ENCODE assay signal across 8 cellular contexts in the genomic region with DNA sequence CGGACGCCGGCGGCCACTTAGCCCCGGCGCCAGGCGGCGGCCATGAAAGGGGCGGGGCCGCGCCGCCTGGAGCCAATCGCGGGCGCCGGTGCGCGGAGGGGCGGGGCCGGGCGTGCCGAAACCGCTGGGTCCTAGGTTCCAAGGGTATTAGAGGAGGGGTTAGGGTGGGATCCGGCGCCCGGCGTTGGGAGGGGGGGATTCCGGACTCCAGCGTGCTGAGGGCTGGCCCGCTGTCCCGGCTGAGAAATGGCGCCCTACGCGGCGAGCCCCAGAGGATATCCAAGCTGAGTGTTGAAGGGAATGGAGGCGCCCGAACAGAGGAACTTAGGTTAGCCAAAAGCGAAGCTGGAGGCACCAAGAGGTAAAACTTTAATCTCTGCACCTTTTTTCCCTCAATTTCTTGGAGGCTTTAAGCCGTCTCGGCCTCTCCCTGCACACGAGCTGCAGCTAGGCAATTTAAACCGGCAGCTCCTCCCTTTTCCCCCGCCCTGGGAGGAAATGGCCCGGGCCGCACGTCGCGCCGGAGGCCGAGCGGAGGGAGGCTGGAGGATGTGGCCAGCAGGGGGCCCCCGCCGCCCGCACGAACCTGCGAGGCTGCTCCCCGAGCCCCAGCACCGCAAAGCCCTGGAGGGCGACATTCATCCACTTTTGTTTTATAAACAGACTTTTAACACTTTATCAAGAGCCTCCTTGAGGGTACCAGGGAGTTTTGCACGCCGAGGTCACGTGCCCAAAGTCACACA. TPM values are rescaled to one million over a fixed set of nuclear protein-coding genes. Genes with fewer than 3 reads are reported as not detected.
DNase-seq lines count a peak whose midpoint lies in the region; ATAC-seq and TF ChIP-seq lines count a peak whose summit lies in the region.

A gene with protein sequence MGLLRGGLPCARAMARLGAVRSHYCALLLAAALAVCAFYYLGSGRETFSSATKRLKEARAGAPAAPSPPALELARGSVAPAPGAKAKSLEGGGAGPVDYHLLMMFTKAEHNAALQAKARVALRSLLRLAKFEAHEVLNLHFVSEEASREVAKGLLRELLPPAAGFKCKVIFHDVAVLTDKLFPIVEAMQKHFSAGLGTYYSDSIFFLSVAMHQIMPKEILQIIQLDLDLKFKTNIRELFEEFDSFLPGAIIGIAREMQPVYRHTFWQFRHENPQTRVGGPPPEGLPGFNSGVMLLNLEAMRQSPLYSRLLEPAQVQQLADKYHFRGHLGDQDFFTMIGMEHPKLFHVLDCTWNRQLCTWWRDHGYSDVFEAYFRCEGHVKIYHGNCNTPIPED (minus strand): TSS at position 44 of the 743 bp plus-strand sequence. CDS start 101 bp downstream, outside the sequence.

- intact Hi-C loops in activated B cell treated with CpG ODN at 0.5 μM for 24 hours (cut with micrococcal nuclease) = loop anchor here (1.0 to 5.0 kb wide), 8 partner anchors 171 to 784 kb away; a partner anchor contains a TSS

- ATAC-seq in GM18909 (IDR thresholded peaks at IDR 0.05; ENCODE audit: poor library complexity, unreplicated experiment) (peak; percentile 82), HG03175 (IDR thresholded peaks at IDR 0.05; ENCODE audit: unreplicated experiment) (peak; percentile 82), activated B cell treated with CpG ODN at 0.5 μM for 24 hours (ENCODE audit: low read depth) (peak; percentile 87)

- peak; percentile 78 for TF ChIP-seq CTCF in AG09319 (IDR thresholded peaks at IDR 0.05; ENCODE audit: low read depth, low read length)
- TF ChIP-seq CTCF in activated B cell treated with CpG ODN at 0.5 μM for 24 hours (IDR thresholded peaks at IDR 0.05) = peak; percentile 77

- DNase-seq in AG09319 (ENCODE audit: extremely low read depth, low read depth) = peak; percentile 57
- peak; percentile 95 for DNase-seq in NCI-H2227 (lab: John Stamatoyannopoulos, UW; ENCODE audit: unreplicated experiment)
- DNase-seq in activated B cell treated with CpG ODN at 0.5 μM for 24 hours = peak; percentile 84
- peak in 59 of 61 donors; percentile 49 to 92 (median 82) for DNase-seq in caudate nucleus (lab: John Stamatoyannopoulos, UW)
- DNase-seq in iris pigment epithelial cell (ENCODE audit: low read depth) = peak; percentile 87
- peak; percentile 80 to 88 for DNase-seq in stimulated activated CD4-positive, alpha-beta T cell treated with anti-CD3 and anti-CD28 coated beads, Interleukin-12 subunit alpha, Interleukin-12 subunit beta, amount 100 ng/mL, for 24 hours (ENCODE audit: low read depth in 2 of 2)

- peaks cover 2% of the 10 kb centered on the region for H3K36me3 Mint-ChIP-seq in activated B cell treated with CpG ODN at 0.5 μM for 24 hours (ENCODE audit: low read depth)

- POLR2A ChIA-PET in activated B cell treated with CpG ODN at 0.5 μM for 24 hours (lab: Charles Lee) = interaction anchor here (0.5 to 3.7 kb wide), 18 partner anchors 9 to 1259 kb away, joined by 3 to 29 read pairs (median 4); a partner anchor contains a TSS

- H3K27ac ChIP-seq in caudate nucleus (ENCODE audit: low read depth, low read length) = peak within 1 kb of the TSS; percentile 74

- H3K9me3 Mint-ChIP-seq in activated B cell treated with CpG ODN at 0.5 μM for 24 hours = no peaks in the 10 kb centered on the region

- H3K4me3 Mint-ChIP-seq in activated B cell treated with CpG ODN at 0.5 μM for 24 hours = peak within 1 kb of the TSS; percentile 87

- CTCF ChIA-PET in activated B cell treated with CpG ODN at 0.5 μM for 24 hours (lab: Charles Lee) = interaction anchor here (0.6 to 3.4 kb wide), 42 partner anchors 9 to 600 kb away, joined by 3 to 70 read pairs (median 4); a partner anchor contains a TSS

- peaks cover 20% of the 10 kb centered on the region for H3K4me1 Mint-ChIP-seq in activated B cell treated with CpG ODN at 0.5 μM for 24 hours

- peak within 1 kb of the TSS; percentile 82 for H3K27ac Mint-ChIP-seq in activated B cell treated with CpG ODN at 0.5 μM for 24 hours

- no peaks in the 10 kb centered on the region for H3K27me3 Mint-ChIP-seq in activated B cell treated with CpG ODN at 0.5 μM for 24 hours

RNA-seq across cellular contexts. Expression of the gene that starts here (rescaled TPM):
- total RNA-seq in activated B cell treated with CpG ODN at 0.5 μM for 24 hours = 7.6 and 7.9 TPM in 2 replicates

Comparison
In these comparisons a context has a peak if more than half of its experiments do, and no peak if none do; other contexts are left out.
1. Peak in every context shown above with its lines: DNase-seq, ATAC-seq and H3K27ac ChIP-seq.